In genomic region chr16:54342001-54342776, GRCh38 we compare ENCODE assay signal across 23 cellular contexts. TPM values are rescaled to one million over a fixed set of nuclear protein-coding genes. Genes with fewer than 3 reads are reported as not detected.
DNase-seq lines count a peak whose midpoint lies in the region; ATAC-seq, FAIRE-seq and TF ChIP-seq lines count a peak whose summit lies in the region.
"Had no signal": no experiment of that assay in that cellular context is flagged by ENCODE, and none has a peak within 500 bp of the region (broad histone marks: within the 10 kb centered on the region; RNA-seq: fewer than 3 reads in every experiment).

No MANE protein-coding gene starts in this region.

- H3K36me3 Mint-ChIP-seq in astrocyte (ENCODE audit: low read depth, unreplicated experiment): peaks cover 2% of the 10 kb centered on the region
- H3K36me3 Mint-ChIP-seq: memory B cell; stimulated activated effector memory CD8-positive, alpha-beta T cell treated with anti-CD3 and anti-CD28 coated beads, Interleukin-12 subunit alpha, Interleukin-12 subunit beta, amount 100 ng/mL, for 72 hours had no signal

- no peak overlapping the region for H3K4me3 ChIP-seq in astrocyte (ENCODE audit: insufficient read depth, low read depth, low read length)
- H3K4me3 ChIP-seq in foreskin fibroblast (ENCODE audit: low read depth in 1 of 2, low read length in 2 of 2): no peak overlapping the region
- H3K4me3 ChIP-seq in skeletal muscle satellite cell (ENCODE audit: low read length): peak overlapping the region; percentile 37
- H3K4me3 ChIP-seq: right lobe of liver had no signal

- H4K20me1 ChIP-seq in astrocyte (ENCODE audit: insufficient read depth, low read length): no peaks in the 10 kb centered on the region

- no peak for FAIRE-seq in astrocyte (lab: Jason Lieb, UNC)
- FAIRE-seq: H54, HepG2 had no signal

- DNase-seq in HS-27A (ENCODE audit: low read depth) (peak; percentile 59), astrocyte (ENCODE audit: low read depth) (no peak), foreskin fibroblast (peak; percentile 14 to 39), RPMI8226 (no peak), GOT3 (lab: John Stamatoyannopoulos, UW) (no peak)
- no peak for DNase-seq in stimulated activated CD8-positive, alpha-beta memory T cell treated with anti-CD3 and anti-CD28 coated beads, Interleukin-4, amount 100 ng/mL, for 48 hours
- DNase-seq: activated CD4-positive, alpha-beta memory T cell treated with anti-CD3 and anti-CD28 coated beads, Interleukin-2, amount 10 ng/mL, durations not matched to agents 7 days and 5 days; amygdala; BE2C; cortex of kidney; DMS 273 treated with DMSO at 0.1 percent for 48 hours; NCI-H1092 treated with DMSO at 0.1 percent for 48 hours; NCI-H446 treated with DMSO at 0.1 percent for 48 hours; right lobe of liver had no signal

- H3K9ac ChIP-seq in astrocyte (ENCODE audit: low read length): peak overlapping the region; percentile 11
- peak overlapping the region; percentile 72 for H3K9ac ChIP-seq in skeletal muscle satellite cell (ENCODE audit: low read depth, low read length)

- peak overlapping the region; percentile 26 for H3K4me2 ChIP-seq in astrocyte (ENCODE audit: low read length)
- peak overlapping the region; percentile 60 for H3K4me2 ChIP-seq in skeletal muscle satellite cell (ENCODE audit: low read length)

- H3K4me3 Mint-ChIP-seq in astrocyte (ENCODE audit: unreplicated experiment): no peak overlapping the region
- H3K4me3 Mint-ChIP-seq: activated CD4-positive, alpha-beta memory T cell treated with anti-CD3 and anti-CD28 coated beads, Interleukin-2, amount 10 ng/mL, durations not matched to agents 7 days and 5 days; activated T-helper 17 cell treated with anti-CD3 and anti-CD28 coated beads, Interleukin-2, amount 50 U/mL, for 72 hours; memory B cell; neural crest cell; stimulated activated effector memory CD8-positive, alpha-beta T cell treated with anti-CD3 and anti-CD28 coated beads, Interleukin-12 subunit alpha, Interleukin-12 subunit beta, amount 100 ng/mL, for 72 hours had no signal

- H3K4me1 ChIP-seq in astrocyte (ENCODE audit: insufficient read depth, low read length): peaks cover 10% of the 10 kb centered on the region
- H3K4me1 ChIP-seq in skeletal muscle satellite cell (ENCODE audit: control insufficient read depth, insufficient read depth, low read length): peaks cover 17% of the 10 kb centered on the region
- H3K4me1 ChIP-seq: BE2C, right lobe of liver had no signal

- H3K79me2 ChIP-seq in astrocyte (ENCODE audit: insufficient read depth, low read length): no peaks in the 10 kb centered on the region

- peak overlapping the region; percentile 47 for H3K27ac Mint-ChIP-seq in astrocyte (ENCODE audit: unreplicated experiment)
- H3K27ac Mint-ChIP-seq: activated CD4-positive, alpha-beta memory T cell treated with anti-CD3 and anti-CD28 coated beads, Interleukin-2, amount 10 ng/mL, durations not matched to agents 7 days and 5 days; activated T-helper 17 cell treated with anti-CD3 and anti-CD28 coated beads, Interleukin-2, amount 50 U/mL, for 72 hours; memory B cell; stimulated activated effector memory CD8-positive, alpha-beta T cell treated with anti-CD3 and anti-CD28 coated beads, Interleukin-12 subunit alpha, Interleukin-12 subunit beta, amount 100 ng/mL, for 72 hours had no signal

- TF ChIP-seq CTCF in astrocyte (IDR thresholded peaks at IDR 0.05; ENCODE audit: insufficient read depth, low read depth, low read length) (no peak), foreskin fibroblast (IDR thresholded peaks at IDR 0.05; ENCODE audit: low read depth, low read length) (no peak)

- peaks cover 5% of the 10 kb centered on the region for H3K4me1 Mint-ChIP-seq in astrocyte (ENCODE audit: low read depth, unreplicated experiment)
- H3K4me1 Mint-ChIP-seq: activated CD4-positive, alpha-beta memory T cell treated with anti-CD3 and anti-CD28 coated beads, Interleukin-2, amount 10 ng/mL, durations not matched to agents 7 days and 5 days; activated T-helper 17 cell treated with anti-CD3 and anti-CD28 coated beads, Interleukin-2, amount 50 U/mL, for 72 hours; memory B cell; stimulated activated effector memory CD8-positive, alpha-beta T cell treated with anti-CD3 and anti-CD28 coated beads, Interleukin-12 subunit alpha, Interleukin-12 subunit beta, amount 100 ng/mL, for 72 hours had no signal

- ATAC-seq in GM18511 (IDR thresholded peaks at IDR 0.05; ENCODE audit: unreplicated experiment): no peak
- ATAC-seq: activated T-helper 17 cell treated with anti-CD3 and anti-CD28 coated beads, Interleukin-2, amount 50 U/mL, for 72 hours; HepG2; right lobe of liver; stimulated activated effector memory CD8-positive, alpha-beta T cell treated with anti-CD3 and anti-CD28 coated beads, Interleukin-12 subunit alpha, Interleukin-12 subunit beta, amount 100 ng/mL, for 72 hours had no signal

- H2AFZ ChIP-seq in astrocyte (ENCODE audit: low read depth, low read length): no peak overlapping the region

- peak overlapping the region; percentile 11 for H3K27ac ChIP-seq in astrocyte (ENCODE audit: low read depth, low read length)
- H3K27ac ChIP-seq: right lobe of liver, VCaP had no signal

- peaks cover 25% of the 10 kb centered on the region for H3K27me3 Mint-ChIP-seq in astrocyte (ENCODE audit: low read depth, unreplicated experiment)

- H3K9me3 ChIP-seq in astrocyte (ENCODE audit: insufficient read depth, low read depth, low read length): no peaks in the 10 kb centered on the region
- no peaks in the 10 kb centered on the region for H3K9me3 ChIP-seq in skeletal muscle satellite cell (replicated peaks; ENCODE audit: low read length)
- H3K9me3 ChIP-seq: BE2C, right lobe of liver had no signal

- H3K9me3 Mint-ChIP-seq in astrocyte (ENCODE audit: unreplicated experiment): peaks cover 5% of the 10 kb centered on the region
- H3K9me3 Mint-ChIP-seq: activated CD4-positive, alpha-beta memory T cell treated with anti-CD3 and anti-CD28 coated beads, Interleukin-2, amount 10 ng/mL, durations not matched to agents 7 days and 5 days; activated T-helper 17 cell treated with anti-CD3 and anti-CD28 coated beads, Interleukin-2, amount 50 U/mL, for 72 hours; memory B cell; neural crest cell; stimulated activated effector memory CD8-positive, alpha-beta T cell treated with anti-CD3 and anti-CD28 coated beads, Interleukin-12 subunit alpha, Interleukin-12 subunit beta, amount 100 ng/mL, for 72 hours had no signal

- H3K36me3 ChIP-seq in astrocyte (ENCODE audit: insufficient read depth, low read length): no peaks in the 10 kb centered on the region
- H3K36me3 ChIP-seq in skeletal muscle satellite cell (ENCODE audit: insufficient read depth, low read length): no peaks in the 10 kb centered on the region
- H3K36me3 ChIP-seq: BE2C, right lobe of liver had no signal

- H3K27me3 ChIP-seq in astrocyte (ENCODE audit: insufficient read depth, low read length) (peaks cover 2% of the 10 kb centered on the region), skeletal muscle satellite cell (ENCODE audit: control insufficient read depth, insufficient read depth, low read length) (no peaks in the 10 kb centered on the region)
- H3K27me3 ChIP-seq: right lobe of liver had no signal

RNA-seq across cellular contexts. Expression of gene IRX3, which starts 55.6 kb away (rescaled TPM):
- 0.72 and 0.75 TPM in 2 replicates for total RNA-seq in astrocyte
- 5.0 and 6.1 TPM in 2 replicates for total RNA-seq in skeletal muscle satellite cell (2012; rRNA removed)
- total RNA-seq: activated T-helper 17 cell treated with anti-CD3 and anti-CD28 coated beads, Interleukin-2, amount 50 U/mL, for 72 hours had no signal

Comparison
In these comparisons a context has a peak if more than half of its experiments do, and no peak if none do; other contexts are left out.
1. DNase-seq: peak in HS-27A (single experiment) and foreskin fibroblast (2 of 2); none in astrocyte (single experiment), RPMI8226 (single experiment), GOT3 (single experiment) and stimulated activated CD8-positive, alpha-beta memory T cell treated with anti-CD3 and anti-CD28 coated beads, Interleukin-4, amount 100 ng/mL, for 48 hours (single experiment).